ENCODE assay signal across 31 cellular contexts in genomic region chr2:176658708-176659107, GRCh38.
"Had no signal": no experiment of that assay in that cellular context is flagged by ENCODE, and none has a peak within 500 bp of the region (broad histone marks: within the 10 kb centered on the region; RNA-seq: fewer than 3 reads in every experiment).

No MANE protein-coding gene starts in this region.

- H3K27me3 ChIP-seq: ascending aorta had no signal

- H3K4me3 ChIP-seq: ascending aorta, cardiac muscle cell had no signal

- H3K36me3 ChIP-seq: ascending aorta, cardiac muscle cell, WERI-Rb-1 had no signal

- H3K27ac ChIP-seq: ascending aorta, cardiac muscle cell, WERI-Rb-1 had no signal

- H3K4me1 ChIP-seq: ascending aorta had no signal

- DNase-seq: activated CD4-positive, alpha-beta memory T cell treated with anti-CD3 and anti-CD28 coated beads, Interleukin-2, amount 10 ng/mL, durations not matched to agents 7 days and 5 days; activated CD4-positive, alpha-beta T cell treated with anti-CD3 and anti-CD28 coated beads for 1 hour; activated CD4-positive, alpha-beta T cell treated with anti-CD3 and anti-CD28 coated beads for 36 hours; activated CD4-positive, alpha-beta T cell treated with anti-CD3 and anti-CD28 coated beads for 48 hours; activated CD4-positive, alpha-beta T cell treated with anti-CD3 and anti-CD28 coated beads, Interleukin-2, amount 10 ng/mL, durations not matched to agents 7 days and 5 days; activated CD4-positive, alpha-beta T cell treated with anti-CD3 and anti-CD28 coated beads, Interleukin-2, amount 50 U/mL, for 48 hours; activated CD4-positive, CD25-positive, alpha-beta regulatory T cell; activated CD8-positive, alpha-beta memory T cell treated with anti-CD3 and anti-CD28 coated beads for 24 hours; activated CD8-positive, alpha-beta memory T cell treated with anti-CD3 and anti-CD28 coated beads, Interleukin-2, amount 10 ng/mL, durations not matched to agents 7 days and 5 days; activated CD8-positive, alpha-beta memory T cell treated with anti-CD3 and anti-CD28 coated beads, Interleukin-2, amount 50 U/mL, for 48 hours; activated CD8-positive, alpha-beta T cell treated with anti-CD3 and anti-CD28 coated beads, Interleukin-2, amount 10 ng/mL, durations not matched to agents 7 days and 5 days; activated effector memory CD4-positive, alpha-beta T cell treated with Interleukin-2 at 50 U/mL for 16 hours; activated gamma-delta T cell; activated naive CD4-positive, alpha-beta T cell treated with anti-CD3 and anti-CD28 coated beads, Interleukin-2, amount 10 ng/mL, durations not matched to agents 7 days and 5 days; activated naive CD4-positive, alpha-beta T cell treated with Interleukin-2 at 50 U/mL for 16 hours; activated naive CD8-positive, alpha-beta T cell treated with anti-CD3 and anti-CD28 coated beads, Interleukin-2, amount 10 ng/mL, durations not matched to agents 7 days and 5 days; activated naive CD8-positive, alpha-beta T cell treated with anti-CD3 and anti-CD28 coated beads, Interleukin-2, amount 50 U/mL, for 24 hours; activated T-cell treated with anti-CD3 and anti-CD28 coated beads, Interleukin-2, amount 50 U/mL, for 24 hours; activated T-cell treated with anti-CD3 and anti-CD28 coated beads, Interleukin-2, amount 50 U/mL, for 48 hours; amygdala; anterior cingulate cortex; caudate nucleus; cerebellar nuclear complex; T-helper 1 cell; T-helper 2 cell; T-helper 9 cell; WERI-Rb-1 had no signal

- H3K9me3 ChIP-seq: ascending aorta had no signal

- ATAC-seq: activated CD4-positive, alpha-beta T cell treated with anti-CD3 and anti-CD28 coated beads for 36 hours; activated CD4-positive, CD25-positive, alpha-beta regulatory T cell treated with anti-CD3 and anti-CD28 coated beads, Interleukin-2, amount 50 U/mL, for 24 hours; activated CD8-positive, alpha-beta memory T cell treated with anti-CD3 and anti-CD28 coated beads, Interleukin-2, amount 10 ng/mL, durations not matched to agents 7 days and 5 days; activated CD8-positive, alpha-beta T cell treated with anti-CD3 and anti-CD28 coated beads, Interleukin-2, amount 10 ng/mL, durations not matched to agents 7 days and 5 days; activated naive CD8-positive, alpha-beta T cell treated with anti-CD3 and anti-CD28 coated beads, Interleukin-2, amount 50 U/mL, for 24 hours; WTC11 had no signal
